Comparison of ENCODE assay signal across 1 cellular context in the genomic region with DNA sequence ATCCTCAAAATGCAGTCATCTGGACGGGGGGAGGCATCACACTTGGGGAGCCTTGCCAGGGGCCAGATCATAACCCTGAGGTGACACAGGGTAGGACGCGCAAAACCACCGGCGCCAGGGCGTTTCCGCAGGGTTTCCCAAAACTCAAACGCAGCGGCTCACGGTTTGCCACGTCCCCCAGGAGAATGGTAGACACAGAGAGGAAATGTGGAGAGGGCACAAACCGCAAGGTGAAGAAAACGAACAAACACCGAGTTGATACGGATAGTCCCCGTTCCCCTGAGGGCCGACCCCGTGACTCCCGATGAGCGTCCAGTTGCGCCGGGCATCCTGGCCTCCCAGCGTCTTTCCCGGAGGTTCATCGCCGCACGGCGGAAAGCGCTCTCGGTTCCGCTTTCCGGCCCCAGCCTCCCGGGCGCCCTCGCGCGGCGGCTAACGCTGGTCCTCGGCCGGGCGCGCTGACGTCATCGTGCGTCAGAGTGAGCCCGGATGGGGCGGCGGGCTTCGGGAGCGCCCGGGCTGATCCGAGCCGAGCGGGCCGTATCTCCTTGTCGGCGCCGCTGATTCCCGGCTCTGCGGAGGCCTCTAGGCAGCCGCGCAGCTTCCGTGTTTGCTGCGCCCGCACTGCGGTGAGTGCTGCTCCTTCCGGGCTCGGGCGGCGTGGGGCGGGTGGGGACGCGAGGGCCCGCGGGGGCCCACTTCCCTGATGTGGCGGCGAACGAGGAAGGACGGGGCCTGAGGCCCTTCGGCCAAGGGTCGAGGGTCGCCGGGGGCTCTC.
TF ChIP-seq lines count a peak whose summit lies in the region.

Gene BIRC2, plus strand, starts transcription at position 467 of the 778 bp plus-strand sequence. CDS start 2,641 bp downstream, outside the sequence.

TF ChIP-seq in K562, 482 proteins besides CTCF, POLR2A, EP300 and RAD21 (continued from another document and continues in another):
- TF ChIP-seq, protein P1, sequence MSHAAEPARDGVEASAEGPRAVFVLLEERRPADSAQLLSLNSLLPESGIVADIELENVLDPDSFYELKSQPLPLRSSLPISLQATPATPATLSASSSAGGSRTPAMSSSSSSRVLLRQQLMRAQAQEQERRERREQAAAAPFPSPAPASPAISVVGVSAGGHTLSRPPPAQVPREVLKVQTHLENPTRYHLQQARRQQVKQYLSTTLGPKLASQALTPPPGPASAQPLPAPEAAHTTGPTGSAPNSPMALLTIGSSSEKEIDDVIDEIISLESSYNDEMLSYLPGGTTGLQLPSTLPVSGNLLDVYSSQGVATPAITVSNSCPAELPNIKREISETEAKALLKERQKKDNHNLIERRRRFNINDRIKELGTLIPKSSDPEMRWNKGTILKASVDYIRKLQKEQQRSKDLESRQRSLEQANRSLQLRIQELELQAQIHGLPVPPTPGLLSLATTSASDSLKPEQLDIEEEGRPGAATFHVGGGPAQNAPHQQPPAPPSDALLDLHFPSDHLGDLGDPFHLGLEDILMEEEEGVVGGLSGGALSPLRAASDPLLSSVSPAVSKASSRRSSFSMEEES (CRISPR knock-in tag; IDR thresholded peaks at IDR 0.05), result 0 out of 2 replicates have a peak, but pooled peaks have one; percentile 11
- TF ChIP-seq SMARCE1 (IDR thresholded peaks at IDR 0.05) (peak; percentile 48; the same call in 1 of the 2 replicates), RBM25 (IDR thresholded peaks at IDR 0.05; ENCODE audit: low read depth, low read length, severe bottlenecking) (no peak), ZNF354B (CRISPR knock-in tag; IDR thresholded peaks at IDR 0.05) (no peak), ZNF197 (CRISPR knock-in tag; IDR thresholded peaks at IDR 0.05; ENCODE audit: low read depth) (0 out of 2 replicates have a peak, but pooled peaks have one; percentile 58), CCNT2 (IDR thresholded peaks at IDR 0.05; ENCODE audit: borderline replicate concordance, extremely low read depth, insufficient read length, low read depth, low read length) (peak; percentile 94), ZBTB7A (IDR thresholded peaks at IDR 0.05; ENCODE audit: borderline replicate concordance, control insufficient read depth, low read depth, low read length) (0 out of 2 replicates have a peak, but pooled peaks have one; percentile 65), ETV1 (tag; conservative IDR thresholded peaks at IDR 0.05; ENCODE audit: low read depth) (peak; percentile 68), FOXJ2 (tag; IDR thresholded peaks at IDR 0.05) (peak; percentile 56), ZEB2 (IDR thresholded peaks at IDR 0.05) (no peak), LARP7 (IDR thresholded peaks at IDR 0.05) (no peak), SOX6 (IDR thresholded peaks at IDR 0.05) (peak; percentile 55), ZSCAN29 (IDR thresholded peaks at IDR 0.05) (peak; percentile 72), U2AF1 (optimal IDR thresholded peaks at IDR 0.05; ENCODE audit: low read depth, low read length) (peak; percentile 85), TAF1 (IDR thresholded peaks at IDR 0.05; ENCODE audit: control insufficient read depth, extremely low read depth, insufficient read depth, low read length, severe bottlenecking) (peak; percentile 69), TFAP4 (CRISPR knock-in tag; IDR thresholded peaks at IDR 0.05; ENCODE audit: borderline replicate concordance) (peak; percentile 88), FOXO4 (CRISPR knock-in tag; IDR thresholded peaks at IDR 0.05) (no peak), MCM5 (IDR thresholded peaks at IDR 0.05; ENCODE audit: low read depth) (no peak), FOS (IDR thresholded peaks at IDR 0.05; ENCODE audit: extremely low read depth, insufficient read length) (no peak), ZNF518B (CRISPR knock-in tag; IDR thresholded peaks at IDR 0.05) (no peak), CBX3 (IDR thresholded peaks at IDR 0.05; ENCODE audit: borderline replicate concordance in 1 of 2, low read length in 2 of 2) (peak in 1 of 2 experiments; percentile 66; a peak in 1 of 3 replicates), MED1 (CRISPR knock-in tag; IDR thresholded peaks at IDR 0.05; ENCODE audit: borderline replicate concordance) (no peak), MYC (IDR thresholded peaks at IDR 0.05; ENCODE audit: low read depth, low read length) (peak; percentile 55), MYC (CRISPR knock-in tag; IDR thresholded peaks at IDR 0.05; ENCODE audit: borderline replicate concordance, low read depth) (no peak), FOXA3 (CRISPR knock-in tag; conservative IDR thresholded peaks at IDR 0.05 in 1 of 2, IDR thresholded peaks at IDR 0.05 in 1 of 2) (peak in 1 of 2 experiments; percentile 65; a peak in 1 of 4 replicates), MNT (conservative IDR thresholded peaks at IDR 0.05) (peak; percentile 21 to 66; a peak in 3 of 4 replicates), TBL1XR1 (IDR thresholded peaks at IDR 0.05; ENCODE audit: low read length in 2 of 2) (peak in 1 of 2 experiments; percentile 74; a peak in 1 of 4 replicates), POLR2H (tag; IDR thresholded peaks at IDR 0.05; ENCODE audit: low read depth) (peak; percentile 90), RBM22 (IDR thresholded peaks at IDR 0.05; ENCODE audit: low read depth, low read length, poor library complexity, severe bottlenecking) (no peak), NFRKB (IDR thresholded peaks at IDR 0.05; ENCODE audit: low read depth) (peak; percentile 54; the same call in 1 of the 2 replicates), L3MBTL2 (IDR thresholded peaks at IDR 0.05) (0 out of 2 replicates have a peak, but pooled peaks have one; percentile 42), FOXP1 (CRISPR knock-in tag; IDR thresholded peaks at IDR 0.05) (no peak), SMAD2 (IDR thresholded peaks at IDR 0.05; ENCODE audit: low read depth, low read length) (no peak), KLF6 (CRISPR knock-in tag; IDR thresholded peaks at IDR 0.05; ENCODE audit: borderline replicate concordance) (peak; percentile 48; the same call in 1 of the 2 replicates), GATA2 (CRISPR knock-in tag; IDR thresholded peaks at IDR 0.05) (0 out of 2 replicates have a peak, but pooled peaks have one; percentile 24), CREM (IDR thresholded peaks at IDR 0.05; ENCODE audit: low read depth) (peak; percentile 97), BRD4 (IDR thresholded peaks at IDR 0.05) (0 out of 2 replicates have a peak, but pooled peaks have one; percentile 54), ZFX (CRISPR knock-in tag; IDR thresholded peaks at IDR 0.05) (peak; percentile 93), NFYB (IDR thresholded peaks at IDR 0.05; ENCODE audit: extremely low read depth, insufficient read length) (no peak), HDAC3 (IDR thresholded peaks at IDR 0.05; ENCODE audit: borderline replicate concordance, partially characterized antibody) (no peak), RAD51 (IDR thresholded peaks at IDR 0.05; ENCODE audit: borderline replicate concordance, low read depth) (peak; percentile 60), RREB1 (CRISPR knock-in tag; IDR thresholded peaks at IDR 0.05) (peak; percentile 58; the same call in 1 of the 2 replicates)
- TF ChIP-seq, protein P2, sequence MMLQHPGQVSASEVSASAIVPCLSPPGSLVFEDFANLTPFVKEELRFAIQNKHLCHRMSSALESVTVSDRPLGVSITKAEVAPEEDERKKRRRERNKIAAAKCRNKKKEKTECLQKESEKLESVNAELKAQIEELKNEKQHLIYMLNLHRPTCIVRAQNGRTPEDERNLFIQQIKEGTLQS (IDR thresholded peaks at IDR 0.05), result peak; percentile 99
- TF ChIP-seq, protein P2 (CRISPR knock-in tag; conservative IDR thresholded peaks at IDR 0.05), result peak; percentile 94
